3 cellular contexts compared by ENCODE assay signal in the genomic region with DNA sequence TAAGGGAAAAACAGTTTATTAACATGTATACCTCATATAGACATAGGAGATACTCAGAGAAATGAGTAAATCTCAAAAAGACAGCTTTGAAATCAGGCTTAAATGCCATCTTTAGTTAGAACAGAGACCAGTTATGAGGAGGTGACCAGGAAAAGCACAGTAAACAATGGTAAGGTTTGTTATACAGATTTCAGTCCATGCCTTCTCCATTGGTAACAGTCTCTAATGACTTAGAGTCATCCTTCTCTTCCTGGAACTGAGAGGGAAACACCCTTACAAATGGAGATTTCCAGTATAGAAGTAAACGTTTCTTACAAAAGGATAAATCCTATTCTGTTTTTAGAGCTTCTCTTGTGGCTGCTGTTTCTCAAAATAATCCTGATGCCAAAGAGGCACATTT.
"Had no signal": no experiment of that assay in that cellular context is flagged by ENCODE, and none has a peak within 500 bp of the region (broad histone marks: within the 10 kb centered on the region; RNA-seq: fewer than 3 reads in every experiment).

No MANE protein-coding gene starts in this region.

- DNase-seq: GDM1, GF-D8 had no signal

- H3K4me3 ChIP-seq: GM12878 had no signal

- ATAC-seq: GM12878 had no signal
